Comparison of ENCODE assay signal across 1 cellular context in genomic region chr1:115643219-115643618, GRCh38.
TF ChIP-seq lines count a peak whose summit lies in the region.

No MANE protein-coding gene starts in this region.

TF ChIP-seq in GM12878, 131 proteins besides CTCF, POLR2A, EP300 and RAD21:
- TF ChIP-seq E4F1 (IDR thresholded peaks at IDR 0.05; ENCODE audit: borderline replicate concordance, partially characterized antibody) (no peak), CREM (IDR thresholded peaks at IDR 0.05; ENCODE audit: low read depth) (0 out of 2 replicates have a peak, but pooled peaks have one; percentile 2)
